In genomic region chr9:135864447-135865049, GRCh38 we compare ENCODE assay signal across 8 cellular contexts. TPM values are rescaled to one million over a fixed set of nuclear protein-coding genes. Genes with fewer than 3 reads are reported as not detected.
DNase-seq lines count a peak whose midpoint lies in the region; ATAC-seq, FAIRE-seq and TF ChIP-seq lines count a peak whose summit lies in the region.

No MANE protein-coding gene starts in this region.

- H3K36me3 Mint-ChIP-seq in activated T-cell treated with anti-CD3 and anti-CD28 coated beads, Interleukin-2, amount 50 U/mL, for 4 hours (ENCODE audit: insufficient read depth), result peaks cover 26% of the 10 kb centered on the region

- no peak overlapping the region for H3K4me3 Mint-ChIP-seq in activated T-cell treated with anti-CD3 and anti-CD28 coated beads, Interleukin-2, amount 50 U/mL, for 4 hours

- no peaks in the 10 kb centered on the region for H3K4me1 ChIP-seq in OCI-LY3 (ENCODE audit: low read length)
- no peaks in the 10 kb centered on the region for H3K4me1 ChIP-seq in neutrophil (ENCODE audit: control insufficient read depth in 1 of 2, insufficient read depth in 1 of 2, low read depth in 1 of 2, low read length in 1 of 2)
- peaks cover 0 to 8% of the 10 kb centered on the region in 2 donors for H3K4me1 ChIP-seq in thoracic aorta (ENCODE audit: control insufficient read depth in 1 of 2, low read depth in 2 of 2)

- TF ChIP-seq CTCF in AG04449 (IDR thresholded peaks at IDR 0.05; ENCODE audit: insufficient read depth, low read length, missing control alignments), result peak; percentile 80
- TF ChIP-seq CTCF in OCI-LY3 (IDR thresholded peaks at IDR 0.05; ENCODE audit: low read depth, low read length), result peak; percentile 80
- peak; percentile 97 for TF ChIP-seq CTCF in fibroblast of pulmonary artery (IDR thresholded peaks at IDR 0.05; ENCODE audit: low read length, missing control alignments)
- peak; percentile 55 for TF ChIP-seq CTCF in neutrophil (IDR thresholded peaks at IDR 0.05)
- TF ChIP-seq CTCF in thoracic aorta (IDR thresholded peaks at IDR 0.05), result peak; percentile 85

- H3K4me3 ChIP-seq in AG04449 (ENCODE audit: low read depth, low read length), result no peak overlapping the region
- no peak overlapping the region for H3K4me3 ChIP-seq in OCI-LY3 (ENCODE audit: low read length)
- no peak overlapping the region for H3K4me3 ChIP-seq in fibroblast of pulmonary artery (replicated peaks; ENCODE audit: low read depth, low read length)
- H3K4me3 ChIP-seq in neutrophil (ENCODE audit: low read depth in 1 of 2, low read length in 1 of 2), result no peak overlapping the region
- no peak overlapping the region for H3K4me3 ChIP-seq in thoracic aorta

- peaks cover 22% of the 10 kb centered on the region for H3K4me1 Mint-ChIP-seq in activated T-cell treated with anti-CD3 and anti-CD28 coated beads, Interleukin-2, amount 50 U/mL, for 4 hours (ENCODE audit: low read depth)

- H3K27ac ChIP-seq in OCI-LY3 (ENCODE audit: low read length) (no peak overlapping the region), neutrophil (no peak overlapping the region), thoracic aorta (no peak overlapping the region)

- H3K27me3 ChIP-seq in OCI-LY3 (ENCODE audit: low read depth, low read length), result no peaks in the 10 kb centered on the region
- H3K27me3 ChIP-seq in neutrophil, result no peaks in the 10 kb centered on the region
- no peaks in the 10 kb centered on the region for H3K27me3 ChIP-seq in thoracic aorta (replicated peaks; ENCODE audit: insufficient read depth)

- POLR2A ChIA-PET in AG04449 (lab: Yijun Ruan, JAX), result no interaction called here

- CTCF ChIA-PET in AG04449 (lab: Yijun Ruan, JAX), result interaction anchor here (0.6 to 8.6 kb wide), 22 partner anchors 10 to 257 kb away, joined by 3 to 66 read pairs (median 4); partner anchors contain the start of genes TMEM250 and UBAC1

- H4K20me1 ChIP-seq in OCI-LY3 (ENCODE audit: insufficient read depth, low read length), result no peaks in the 10 kb centered on the region

- no peak for DNase-seq in AG04449 (ENCODE audit: low read depth, low spot score)
- DNase-seq in GM18507 (ENCODE audit: extremely low spot score, insufficient read length, low read depth), result peak; percentile 44
- peak; percentile 80 for DNase-seq in activated T-cell treated with anti-CD3 and anti-CD28 coated beads, Interleukin-2, amount 50 U/mL, for 4 hours
- peak; percentile 65 for DNase-seq in fibroblast of pulmonary artery (ENCODE audit: low read depth)
- no peak for DNase-seq in thoracic aorta (ENCODE audit: low spot score)

- peak; percentile 53 to 67 for ATAC-seq in activated T-cell treated with anti-CD3 and anti-CD28 coated beads, Interleukin-2, amount 50 U/mL, for 4 hours
- ATAC-seq in thoracic aorta (ENCODE audit: insufficient number of reproducible peaks, low FRiP score, low read depth) (no peak), HG02759 (IDR thresholded peaks at IDR 0.05; ENCODE audit: unreplicated experiment) (no peak)

- peak; percentile 38 for FAIRE-seq in GM18507 (lab: Jason Lieb, UNC)

- no peaks in the 10 kb centered on the region for H3K9me3 Mint-ChIP-seq in activated T-cell treated with anti-CD3 and anti-CD28 coated beads, Interleukin-2, amount 50 U/mL, for 4 hours

- H3K27me3 Mint-ChIP-seq in activated T-cell treated with anti-CD3 and anti-CD28 coated beads, Interleukin-2, amount 50 U/mL, for 4 hours (ENCODE audit: low read depth), result no peaks in the 10 kb centered on the region

- H2AFZ ChIP-seq in OCI-LY3 (ENCODE audit: low read depth, low read length), result no peak overlapping the region

- no peaks in the 10 kb centered on the region for H3K36me3 ChIP-seq in OCI-LY3 (replicated peaks; ENCODE audit: low read depth, low read length)
- H3K36me3 ChIP-seq in neutrophil, result peaks cover 13% of the 10 kb centered on the region
- peaks cover 3% of the 10 kb centered on the region for H3K36me3 ChIP-seq in thoracic aorta

- H3K9ac ChIP-seq in OCI-LY3 (ENCODE audit: low read length), result no peak overlapping the region

- no peak overlapping the region for H3K4me2 ChIP-seq in OCI-LY3 (ENCODE audit: low read length)

- no peaks in the 10 kb centered on the region for H3K79me2 ChIP-seq in OCI-LY3 (ENCODE audit: low read length)

- H3K9me3 ChIP-seq in OCI-LY3 (ENCODE audit: insufficient read depth, low read length) (no peaks in the 10 kb centered on the region), neutrophil (no peaks in the 10 kb centered on the region), thoracic aorta (no peaks in the 10 kb centered on the region)

RNA-seq across cellular contexts. Expression of gene CAMSAP1, which starts 42.8 kb away (rescaled TPM):
- 10 to 100 TPM; 26.7 to 37.4 (median 29.2) TPM for total RNA-seq in activated T-cell treated with anti-CD3 and anti-CD28 coated beads, Interleukin-2, amount 50 U/mL, for 4 hours
- 10 to 100 TPM; 19.1 to 20.2 TPM for total RNA-seq in thoracic aorta

Comparison
In these comparisons a context has a peak if more than half of its experiments do, and no peak if none do; other contexts are left out.
1. DNase-seq: peak in GM18507 (single experiment), activated T-cell treated with anti-CD3 and anti-CD28 coated beads, Interleukin-2, amount 50 U/mL, for 4 hours (single experiment) and fibroblast of pulmonary artery (single experiment); none in AG04449 (single experiment) and thoracic aorta (single experiment).
2. ATAC-seq: peak in activated T-cell treated with anti-CD3 and anti-CD28 coated beads, Interleukin-2, amount 50 U/mL, for 4 hours (2 of 2); none in thoracic aorta (single experiment) and HG02759 (single experiment).
3. Peak in every context shown above with its lines, with median percentiles within 50 percentile points of each other: CTCF ChIP-seq.